Comparison of ENCODE assay signal across 3 cellular contexts in the genomic region with DNA sequence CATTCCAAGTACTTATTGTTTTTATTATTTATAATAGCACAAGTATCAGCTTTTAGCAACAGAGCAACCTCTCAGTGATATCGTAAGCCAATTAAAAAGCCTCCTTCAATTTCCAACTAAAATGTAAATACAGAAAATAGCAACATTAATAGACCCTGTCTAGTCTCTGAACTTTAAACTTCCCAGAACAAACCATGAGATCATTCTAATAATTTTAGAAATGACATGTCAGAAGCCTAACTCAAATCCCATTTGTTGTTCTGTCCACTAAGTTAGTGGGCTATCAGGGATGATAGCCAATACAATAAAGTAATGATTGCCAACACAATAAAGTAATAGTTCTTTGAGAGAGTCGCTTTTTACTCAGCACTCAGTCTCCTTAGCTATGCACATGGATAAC.
"Had no signal": no experiment of that assay in that cellular context is flagged by ENCODE, and none has a peak within 500 bp of the region (broad histone marks: within the 10 kb centered on the region; RNA-seq: fewer than 3 reads in every experiment).

No MANE protein-coding gene starts in this region.

- H3K4me3 ChIP-seq: GM12878 had no signal

- DNase-seq: GDM1, GF-D8 had no signal

- ATAC-seq: GM12878 had no signal
